ENCODE assay signal across 14 cellular contexts in the genomic region with DNA sequence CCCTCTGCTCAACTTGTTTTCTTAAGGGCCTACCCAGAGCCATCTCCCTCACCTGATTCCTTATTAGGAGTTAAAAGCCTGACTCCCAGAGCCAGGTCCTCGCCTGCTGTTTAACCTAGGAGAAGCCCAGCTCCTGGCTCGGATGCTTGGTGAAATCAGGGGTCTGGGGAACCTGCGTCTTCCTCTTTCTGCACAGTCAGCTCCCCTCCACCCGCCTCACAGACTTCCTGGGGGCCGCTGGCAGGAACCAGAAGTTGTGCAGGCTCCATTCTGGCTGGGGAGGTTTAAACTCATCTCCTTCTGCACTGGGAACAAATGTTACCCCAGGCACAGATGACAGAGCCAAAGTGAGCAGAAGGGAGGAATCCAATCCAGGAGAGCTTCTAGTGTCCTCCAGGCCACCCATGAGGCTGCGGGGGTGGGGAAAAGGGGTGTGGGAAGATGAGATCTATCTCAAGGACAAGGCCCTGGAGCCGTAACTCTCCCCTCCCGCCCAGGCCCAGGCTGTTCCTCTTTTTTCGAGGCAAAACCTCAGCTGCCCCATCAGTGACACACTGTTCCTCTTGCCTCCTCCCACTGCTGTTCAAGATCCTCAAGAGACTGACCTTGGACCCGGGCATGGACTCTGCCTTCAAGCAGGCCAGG. TPM values are rescaled to one million over a fixed set of nuclear protein-coding genes. Genes with fewer than 3 reads are reported as not detected.
DNase-seq lines count a peak whose midpoint lies in the region; FAIRE-seq and TF ChIP-seq lines count a peak whose summit lies in the region.
"Had no signal": no experiment of that assay in that cellular context is flagged by ENCODE, and none has a peak within 500 bp of the region (broad histone marks: within the 10 kb centered on the region; RNA-seq: fewer than 3 reads in every experiment).

No MANE protein-coding gene starts in this region.

- no peaks in the 10 kb centered on the region for H3K9me3 Mint-ChIP-seq in neural progenitor cell
- H3K9me3 Mint-ChIP-seq in osteocyte (ENCODE audit: unreplicated experiment), result no peaks in the 10 kb centered on the region

- no peaks in the 10 kb centered on the region for H3K36me3 ChIP-seq in OCI-LY7 (ENCODE audit: insufficient read depth, low read length)
- H3K36me3 ChIP-seq in neural progenitor cell, result no peaks in the 10 kb centered on the region

- H2AFZ ChIP-seq in OCI-LY7 (ENCODE audit: low read length) (peak overlapping the region; percentile 97), neural progenitor cell (replicated peaks) (no peak overlapping the region)

- H3K27ac Mint-ChIP-seq in neural progenitor cell (peak overlapping the region; percentile 69), osteocyte (ENCODE audit: unreplicated experiment) (no peak overlapping the region)

- H3K9me2 ChIP-seq in OCI-LY7 (ENCODE audit: insufficient read depth, low read length), result no peaks in the 10 kb centered on the region

- peaks cover 34% of the 10 kb centered on the region for H3K27me3 ChIP-seq in neural progenitor cell

- FAIRE-seq in urothelium cell line (lab: Jason Lieb, UNC), result no peak
- FAIRE-seq: GM19239 had no signal

- DNase-seq in Ammon's horn (ENCODE audit: low spot score) (peak; percentile 66), OCI-LY7 (ENCODE audit: low spot score) (peak; percentile 19), head of caudate nucleus (peak in 32 of 42 donors; percentile 19 to 65 (median 43)), neural progenitor cell (ENCODE audit: low spot score) (no peak), osteocyte (ENCODE audit: extremely low spot score, unreplicated experiment) (no peak), urothelium cell line (ENCODE audit: low spot score) (no peak), NCI-H1105 treated with DMSO at 0.1 percent for 48 hours (lab: John Stamatoyannopoulos, UW) (no peak), AG20443 (ENCODE audit: low spot score) (no peak)
- DNase-seq: mesenchymal stem cell, NCI-H2107, SHP77 had no signal

- CTCF ChIA-PET in OCI-LY7 (lab: Charles Lee; ENCODE audit: unreplicated experiment), result no interaction called here

- H4K20me1 ChIP-seq in OCI-LY7 (ENCODE audit: insufficient read depth, low read length), result no peaks in the 10 kb centered on the region
- H4K20me1 ChIP-seq in neural progenitor cell (ENCODE audit: low read depth), result no peaks in the 10 kb centered on the region

- H3K4me1 Mint-ChIP-seq in neural progenitor cell (peaks cover 34% of the 10 kb centered on the region), osteocyte (ENCODE audit: unreplicated experiment) (peaks cover 4% of the 10 kb centered on the region)

- H3K4me3 Mint-ChIP-seq in neural progenitor cell, result no peak overlapping the region
- H3K4me3 Mint-ChIP-seq in osteocyte (ENCODE audit: unreplicated experiment), result no peak overlapping the region

- no peaks in the 10 kb centered on the region for H3K79me2 ChIP-seq in OCI-LY7 (ENCODE audit: insufficient read depth, low read depth, low read length)
- no peaks in the 10 kb centered on the region for H3K79me2 ChIP-seq in neural progenitor cell (ENCODE audit: low read depth)

- H3K4me2 ChIP-seq in OCI-LY7 (ENCODE audit: low read length) (peak overlapping the region; percentile 39), neural progenitor cell (no peak overlapping the region)

- H3K4me3 ChIP-seq in OCI-LY7 (ENCODE audit: low read depth, low read length, poor library complexity, severe bottlenecking) (no peak overlapping the region), neural progenitor cell (no peak overlapping the region)

- TF ChIP-seq CTCF in OCI-LY7 (conservative IDR thresholded peaks at IDR 0.05; ENCODE audit: low read length), result no peak
- no peak for TF ChIP-seq CTCF in neural progenitor cell (IDR thresholded peaks at IDR 0.05)
- TF ChIP-seq CTCF in osteocyte (IDR thresholded peaks at IDR 0.05), result no peak

- H3K4me1 ChIP-seq in OCI-LY7 (ENCODE audit: insufficient read depth, low read length, poor library complexity, severe bottlenecking), result peaks cover 14% of the 10 kb centered on the region
- H3K4me1 ChIP-seq in neural progenitor cell, result peaks cover 6% of the 10 kb centered on the region

- no peaks in the 10 kb centered on the region for H3K36me3 Mint-ChIP-seq in neural progenitor cell
- H3K36me3 Mint-ChIP-seq in osteocyte (ENCODE audit: unreplicated experiment), result no peaks in the 10 kb centered on the region

- no TSS peak for BruUV-seq in OCI-LY7 (replicated peaks; lab: Mats Ljungman, UMichigan)

- POLR2A ChIA-PET in OCI-LY7 (lab: Charles Lee), result no interaction called here

- H3K27ac ChIP-seq in OCI-LY7 (ENCODE audit: low read depth, low read length, poor library complexity, severe bottlenecking) (no peak overlapping the region), neural progenitor cell (no peak overlapping the region)

- H3K27me3 Mint-ChIP-seq in neural progenitor cell (ENCODE audit: insufficient read depth, low read depth), result peaks cover 5% of the 10 kb centered on the region
- peaks cover 44% of the 10 kb centered on the region for H3K27me3 Mint-ChIP-seq in osteocyte (ENCODE audit: unreplicated experiment)

- H3K9ac ChIP-seq in neural progenitor cell, result no peak overlapping the region

- H3K9me3 ChIP-seq in OCI-LY7 (ENCODE audit: low read length), result no peaks in the 10 kb centered on the region
- no peaks in the 10 kb centered on the region for H3K9me3 ChIP-seq in neural progenitor cell (ENCODE audit: low read depth)

- intact Hi-C loops in OCI-LY7 (cut with micrococcal nuclease; ENCODE audit: unreplicated experiment) (no loop called here), head of caudate nucleus (cut with DNase I) (no loop called here)

- peaks cover 5% of the 10 kb centered on the region for H3F3A ChIP-seq in neural progenitor cell (ENCODE audit: low read depth)

RNA-seq across cellular contexts. Expression of a gene that starts 31.2 kb away (rescaled TPM):
- total RNA-seq in OCI-LY7 (2014; rRNA removed; shearing (Covaris generic)), result not detected in 2 replicates
- total RNA-seq in OCI-LY7 (2022), result not detected in 2 replicates
- total RNA-seq in neural progenitor cell (ENCODE audit: low replicate concordance), result not detected in 2 replicates
- total RNA-seq in osteocyte, result 3.3 and 3.5 TPM in 2 replicates
- total RNA-seq: A673, HT1080 had no signal

Comparison
In these comparisons a context has a peak if more than half of its experiments do, and no peak if none do; other contexts are left out.
1. DNase-seq: peak in Ammon's horn (single experiment), OCI-LY7 (single experiment) and head of caudate nucleus (32 of 42); none in neural progenitor cell (single experiment), osteocyte (single experiment), urothelium cell line (single experiment), NCI-H1105 treated with DMSO at 0.1 percent for 48 hours (single experiment) and AG20443 (single experiment).